In the genomic region with DNA sequence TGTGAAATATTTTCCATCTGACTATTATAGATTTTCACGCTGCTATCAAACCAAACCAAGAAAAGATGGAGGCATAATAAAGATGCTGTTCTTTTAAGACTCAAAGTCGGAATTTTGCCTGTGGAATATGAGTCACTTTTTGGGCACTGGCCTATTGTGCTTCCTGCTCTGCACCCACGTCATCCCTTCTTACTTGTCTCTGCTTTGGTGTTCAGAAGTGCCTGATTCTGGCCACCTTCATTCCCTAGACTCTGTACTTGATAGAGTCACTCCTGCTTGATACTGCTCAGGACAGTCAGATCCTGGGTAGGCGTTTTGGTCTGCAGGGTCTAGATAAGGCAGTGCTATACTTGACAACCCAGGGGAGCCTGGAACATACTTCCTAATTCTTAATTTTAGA, we compare ENCODE assay signal across 8 cellular contexts. TPM values are rescaled to one million over a fixed set of nuclear protein-coding genes. Genes with fewer than 3 reads are reported as not detected.
DNase-seq lines count a peak whose midpoint lies in the region; ATAC-seq and TF ChIP-seq lines count a peak whose summit lies in the region.

No MANE protein-coding gene starts in this region.

- H3K9ac ChIP-seq in smooth muscle cell (ENCODE audit: low read depth) = no peak overlapping the region

- DNase-seq in Daoy (ENCODE audit: low read depth) (peak; percentile 73), HL-60 (ENCODE audit: low read depth in 1 of 2, low spot score in 1 of 2) (no peak), chondrocyte (ENCODE audit: low spot score) (no peak), non-pigmented ciliary epithelial cell (ENCODE audit: low read depth) (peak; percentile 55), smooth muscle cell (lab: John Stamatoyannopoulos, UW; ENCODE audit: unreplicated experiment) (no peak), SW 1271 (lab: John Stamatoyannopoulos, UW) (no peak)
- DNase-seq in stimulated activated naive CD8-positive, alpha-beta T cell treated with anti-CD3 and anti-CD28 coated beads, Interleukin-15, Interleukin-2, amounts not matched to agents 100 U/mL and 50 U/mL, for 24 hours = no peak

- no peak for ATAC-seq in HG03520 (IDR thresholded peaks at IDR 0.05; ENCODE audit: unreplicated experiment)
- no peak for ATAC-seq in stimulated activated naive CD8-positive, alpha-beta T cell treated with anti-CD3 and anti-CD28 coated beads, Interleukin-15, Interleukin-2, amounts not matched to agents 100 U/mL and 50 U/mL, for 24 hours

- no peaks in the 10 kb centered on the region for H3F3A ChIP-seq in smooth muscle cell (ENCODE audit: low read depth)

- no peak overlapping the region for H2AFZ ChIP-seq in smooth muscle cell (ENCODE audit: low read depth)

- H3K4me3 Mint-ChIP-seq in chondrocyte (ENCODE audit: unreplicated experiment) = no peak overlapping the region

- no peaks in the 10 kb centered on the region for H3K27me3 ChIP-seq in HL-60 (ENCODE audit: insufficient read depth, poor library complexity, severe bottlenecking)
- H3K27me3 ChIP-seq in smooth muscle cell (ENCODE audit: low read depth) = peaks cover 30% of the 10 kb centered on the region

- H3K36me3 Mint-ChIP-seq in chondrocyte (ENCODE audit: low read depth) = no peaks in the 10 kb centered on the region

- no peak overlapping the region for H3K4me2 ChIP-seq in smooth muscle cell

- H3K27me3 Mint-ChIP-seq in chondrocyte (ENCODE audit: low read depth) = peaks cover 35% of the 10 kb centered on the region

- H3K27ac ChIP-seq in HL-60 (replicated peaks) = no peak overlapping the region
- H3K27ac ChIP-seq in smooth muscle cell (ENCODE audit: low read depth) = no peak overlapping the region

- H3K79me2 ChIP-seq in smooth muscle cell (ENCODE audit: low read depth) = no peaks in the 10 kb centered on the region

- no peaks in the 10 kb centered on the region for H4K20me1 ChIP-seq in smooth muscle cell (ENCODE audit: low read depth)

- no peaks in the 10 kb centered on the region for H3K4me1 ChIP-seq in smooth muscle cell (ENCODE audit: low read depth)

- no peaks in the 10 kb centered on the region for H3K9me3 ChIP-seq in smooth muscle cell (replicated peaks; ENCODE audit: low read depth)

- H3K4me1 Mint-ChIP-seq in chondrocyte (ENCODE audit: low read depth) = peaks cover 10% of the 10 kb centered on the region

- H3K4me3 ChIP-seq in HL-60 (replicated peaks; ENCODE audit: insufficient read depth, low read length) (peak overlapping the region; percentile 15; the same call in 1 of the 2 replicates), smooth muscle cell (no peak overlapping the region)

- no peak for TF ChIP-seq CTCF in HL-60 (IDR thresholded peaks at IDR 0.05; ENCODE audit: insufficient read depth, low read length)
- TF ChIP-seq CTCF in chondrocyte (IDR thresholded peaks at IDR 0.05) = no peak
- TF ChIP-seq CTCF in smooth muscle cell (IDR thresholded peaks at IDR 0.05; ENCODE audit: borderline replicate concordance, insufficient read depth, poor library complexity, severe bottlenecking) = no peak

- H3K9me3 Mint-ChIP-seq in chondrocyte (ENCODE audit: low read depth) = peaks cover 2% of the 10 kb centered on the region

- 75% methylated on average over 4 of the region's 4 CpGs for WGBS in smooth muscle cell (ENCODE audit: low lambda C conversion rate)

- H3K27ac Mint-ChIP-seq in chondrocyte (ENCODE audit: unreplicated experiment) = peak overlapping the region; percentile 2

- H3K36me3 ChIP-seq in smooth muscle cell (ENCODE audit: low read depth) = no peaks in the 10 kb centered on the region

RNA-seq across cellular contexts. Expression of a gene that starts 1.9 kb away (rescaled TPM):
- total RNA-seq in Daoy (2014; rRNA removed; shearing (Covaris generic)) = 0.92 and 1.5 TPM in 2 replicates
- total RNA-seq in chondrocyte = 0.05 to 0.36 TPM (median 0.35 TPM) in 3 replicates
- 0.27 TPM in 1 of 2 replicates, not detected in the other for total RNA-seq in smooth muscle cell
- not detected in 2 replicates for polyA plus RNA-seq in smooth muscle cell

Comparison
In these comparisons a context has a peak if more than half of its experiments do, and no peak if none do; other contexts are left out.
1. DNase-seq: peak in Daoy (single experiment) and non-pigmented ciliary epithelial cell (single experiment); none in HL-60 (0 of 2), chondrocyte (single experiment), stimulated activated naive CD8-positive, alpha-beta T cell treated with anti-CD3 and anti-CD28 coated beads, Interleukin-15, Interleukin-2, amounts not matched to agents 100 U/mL and 50 U/mL, for 24 hours (single experiment), smooth muscle cell (single experiment) and SW 1271 (0 of 2).